In genomic region chr6:97586344-97586743, GRCh38 we compare ENCODE assay signal across 9 cellular contexts.
A peak's percentile ranks its signal among the peaks of the same experiment; 100 is the strongest.
DNase-seq lines count a peak whose midpoint lies in the region; ATAC-seq and TF ChIP-seq lines count a peak whose summit lies in the region.
"Had no signal": no experiment of that assay in that cellular context is flagged by ENCODE, and none has a peak within 500 bp of the region (broad histone marks: within the 10 kb centered on the region; RNA-seq: fewer than 3 reads in every experiment).

No MANE protein-coding gene starts in this region.

- H3K36me3 ChIP-seq in BE2C (no peaks in the 10 kb centered on the region), stomach (no peaks in the 10 kb centered on the region)

- intact Hi-C loops in stomach (cut with DNase I; ENCODE audit: low total_unique reads) = no loop called here

- H3K4me3 ChIP-seq in BE2C (ENCODE audit: low read depth, low read length) (no peak overlapping the region), stomach (no peak overlapping the region)

- H3K9me3 ChIP-seq in BE2C = no peaks in the 10 kb centered on the region
- peaks cover 0 to 3% (median 0%) of the 10 kb centered on the region in 4 donors for H3K9me3 ChIP-seq in stomach

- H3K27ac ChIP-seq in stomach = no peak overlapping the region

- peaks cover 3% of the 10 kb centered on the region; the same call in 1 of the 2 replicates for H3K4me1 ChIP-seq in BE2C
- H3K4me1 ChIP-seq in stomach = no peaks in the 10 kb centered on the region

- TF ChIP-seq POLR2A in stomach (IDR thresholded peaks at IDR 0.05) = no peak

- DNase-seq in BE2C = peak; percentile 26
- peak; percentile 22 for DNase-seq in NCI-H82 treated with DMSO at 0.1 percent for 48 hours (lab: John Stamatoyannopoulos, UW; ENCODE audit: unreplicated experiment)
- peak; percentile 2 for DNase-seq in germinal center (ENCODE audit: low spot score)
- DNase-seq in T-helper 2 cell = no peak
- DNase-seq in stimulated activated CD4-positive, alpha-beta T cell treated with anti-CD3 and anti-CD28 coated beads, Interleukin-1b, Interleukin-23, amount 100 ng/mL, for 48 hours = no peak
- no peak for DNase-seq in stomach
- DNase-seq: NCI-H1694 treated with DMSO at 0.1 percent for 48 hours had no signal

- ATAC-seq in GM21447 (IDR thresholded peaks at IDR 0.05; ENCODE audit: unreplicated experiment) (peak; percentile 69), GM19467 (IDR thresholded peaks at IDR 0.05; ENCODE audit: unreplicated experiment) (no peak)

- TF ChIP-seq CTCF in BE2C (IDR thresholded peaks at IDR 0.05; ENCODE audit: low read depth, low read length) (peak; percentile 67), stomach (IDR thresholded peaks at IDR 0.05) (no peak)

- no peak for TF ChIP-seq EP300 in stomach (IDR thresholded peaks at IDR 0.05)

- H3K27me3 ChIP-seq in BE2C (no peaks in the 10 kb centered on the region), stomach (no peaks in the 10 kb centered on the region)

Comparison
In these comparisons a context has a peak if more than half of its experiments do, and no peak if none do; other contexts are left out.
1. DNase-seq: peak in BE2C (single experiment), NCI-H82 treated with DMSO at 0.1 percent for 48 hours (single experiment) and germinal center (single experiment); none in T-helper 2 cell (0 of 5), stimulated activated CD4-positive, alpha-beta T cell treated with anti-CD3 and anti-CD28 coated beads, Interleukin-1b, Interleukin-23, amount 100 ng/mL, for 48 hours (single experiment) and stomach (single experiment).